In the genomic region with DNA sequence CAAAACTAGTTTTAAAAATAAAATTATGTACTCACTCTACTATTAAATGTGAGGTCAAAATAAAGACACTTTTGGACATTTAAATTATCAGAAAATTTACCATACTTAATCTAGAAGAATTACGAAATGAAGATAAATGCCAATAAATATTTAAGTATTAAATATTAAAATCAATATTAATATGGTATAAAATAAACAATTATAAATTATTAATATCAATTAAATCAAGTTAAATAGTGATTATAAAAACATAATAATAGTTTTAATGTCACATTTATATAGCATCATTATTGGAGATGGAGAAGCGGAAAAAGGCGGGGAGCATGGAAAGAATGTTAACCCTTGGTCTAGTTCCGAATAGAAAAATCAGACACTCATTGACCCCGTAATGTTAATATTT, we compare ENCODE assay signal across 23 cellular contexts.
"Had no signal": no experiment of that assay in that cellular context is flagged by ENCODE, and none has a peak within 500 bp of the region (broad histone marks: within the 10 kb centered on the region; RNA-seq: fewer than 3 reads in every experiment).

No MANE protein-coding gene starts in this region.

- H3K27ac ChIP-seq: adrenal gland, breast epithelium, SK-N-MC, WERI-Rb-1 had no signal

- H3K36me3 ChIP-seq: adrenal gland, breast epithelium, WERI-Rb-1 had no signal

- H3K4me1 Mint-ChIP-seq: activated naive CD8-positive, alpha-beta T cell treated with anti-CD3 and anti-CD28 coated beads, Interleukin-2, amount 10 ng/mL, durations not matched to agents 7 days and 5 days had no signal

- H3K9me3 ChIP-seq: adrenal gland had no signal

- H3K27me3 ChIP-seq: adrenal gland, breast epithelium had no signal

- ATAC-seq: activated CD4-positive, CD25-positive, alpha-beta regulatory T cell treated with anti-CD3 and anti-CD28 coated beads, Interleukin-2, amount 50 U/mL, for 24 hours; activated CD8-positive, alpha-beta T cell treated with anti-CD3 and anti-CD28 coated beads for 36 hours; activated T-cell treated with anti-CD3 and anti-CD28 coated beads, Interleukin-2, amount 50 U/mL, for 72 hours; Panc1; Right ventricle myocardium inferior had no signal

- H3K27ac Mint-ChIP-seq: activated CD8-positive, alpha-beta T cell treated with anti-CD3 and anti-CD28 coated beads for 36 hours; activated naive CD8-positive, alpha-beta T cell treated with anti-CD3 and anti-CD28 coated beads, Interleukin-2, amount 10 ng/mL, durations not matched to agents 7 days and 5 days; activated T-cell treated with anti-CD3 and anti-CD28 coated beads, Interleukin-2, amount 50 U/mL, for 72 hours; activated T-helper 2 cell treated with anti-CD3 and anti-CD28 coated beads, Interferon-gamma antibody, Interleukin-2, Interleukin-4, amounts not matched to agents 10 μg/mL and 5 μg/mL and 100 μg/mL, durations not matched to agents 14 hours and 24 hours and 36 hours had no signal

- H3K4me1 ChIP-seq: adrenal gland, breast epithelium had no signal

- H3K36me3 Mint-ChIP-seq: activated naive CD8-positive, alpha-beta T cell treated with anti-CD3 and anti-CD28 coated beads, Interleukin-2, amount 10 ng/mL, durations not matched to agents 7 days and 5 days had no signal

- H3K4me3 ChIP-seq: adrenal gland, breast epithelium, SK-N-MC had no signal

- DNase-seq: activated CD4-positive, alpha-beta T cell treated with anti-CD3 and anti-CD28 coated beads for 4 hours; activated CD8-positive, alpha-beta memory T cell treated with anti-CD3 and anti-CD28 coated beads, Interleukin-2, amount 50 U/mL, for 4 hours; activated CD8-positive, alpha-beta T cell treated with anti-CD3 and anti-CD28 coated beads for 36 hours; activated gamma-delta T cell treated with Interleukin-2 at 50 U/mL for 16 hours; activated naive CD4-positive, alpha-beta T cell treated with anti-CD3 and anti-CD28 coated beads, Interleukin-2, amount 50 U/mL, for 16 hours; activated naive CD8-positive, alpha-beta T cell treated with anti-CD3 and anti-CD28 coated beads, Interleukin-2, amount 10 ng/mL, durations not matched to agents 7 days and 5 days; activated T-cell treated with anti-CD3 and anti-CD28 coated beads, Interleukin-2, amount 50 U/mL, for 72 hours; adrenal gland; aorta; caudate nucleus; NCI-H187; NCI-H2081; NCI-H446; NCI-H524; RPMI8226; T-helper 1 cell; WERI-Rb-1 had no signal

- H3K27me3 Mint-ChIP-seq: activated CD8-positive, alpha-beta T cell treated with anti-CD3 and anti-CD28 coated beads for 36 hours; activated naive CD8-positive, alpha-beta T cell treated with anti-CD3 and anti-CD28 coated beads, Interleukin-2, amount 10 ng/mL, durations not matched to agents 7 days and 5 days had no signal

- H3K4me3 Mint-ChIP-seq: activated CD8-positive, alpha-beta T cell treated with anti-CD3 and anti-CD28 coated beads for 36 hours; activated naive CD8-positive, alpha-beta T cell treated with anti-CD3 and anti-CD28 coated beads, Interleukin-2, amount 10 ng/mL, durations not matched to agents 7 days and 5 days; activated T-cell treated with anti-CD3 and anti-CD28 coated beads, Interleukin-2, amount 50 U/mL, for 72 hours had no signal
